8 cellular contexts compared by ENCODE assay signal in genomic region chr4:89000844-89001360, GRCh38. TPM values are rescaled to one million over a fixed set of nuclear protein-coding genes. Genes with fewer than 3 reads are reported as not detected.
DNase-seq lines count a peak whose midpoint lies in the region; ATAC-seq and TF ChIP-seq lines count a peak whose summit lies in the region.

No MANE protein-coding gene starts in this region.

- DNase-seq in H4 (ENCODE audit: low spot score), result peak; percentile 86
- DNase-seq in NCI-H2081 (lab: John Stamatoyannopoulos, UW), result peak; percentile 88 to 97
- DNase-seq in astrocyte of the cerebellum (ENCODE audit: low read depth), result peak; percentile 28
- DNase-seq in mesothelial cell of epicardium (ENCODE audit: low spot score in 2 of 2, unreplicated experiment in 2 of 2), result no peak
- DNase-seq in posterior cingulate gyrus, result no peak
- DNase-seq in D341Med (ENCODE audit: low spot score), result no peak
- no peak for DNase-seq in activated naive CD8-positive, alpha-beta T cell treated with anti-CD3 and anti-CD28 coated beads for 36 hours

- in situ Hi-C loops in astrocyte of the cerebellum (cut with HindIII; ENCODE audit: low sequenced_read_pairs), result loop anchor here (25.0 kb wide), 2 partner anchors 189 to 289 kb away; no protein-coding TSS in a partner anchor

- H3K27ac Mint-ChIP-seq in mesothelial cell of epicardium, result peak overlapping the region; percentile 91
- H3K27ac Mint-ChIP-seq in activated naive CD8-positive, alpha-beta T cell treated with anti-CD3 and anti-CD28 coated beads for 36 hours, result no peak overlapping the region

- intact Hi-C loops in posterior cingulate gyrus (cut with DNase I), result no loop called here

- no peak overlapping the region for H3K4me3 Mint-ChIP-seq in mesothelial cell of epicardium
- H3K4me3 Mint-ChIP-seq in activated naive CD8-positive, alpha-beta T cell treated with anti-CD3 and anti-CD28 coated beads for 36 hours, result no peak overlapping the region

- H3K9me3 Mint-ChIP-seq in mesothelial cell of epicardium, result peaks cover 14% of the 10 kb centered on the region
- peaks cover 4% of the 10 kb centered on the region for H3K9me3 Mint-ChIP-seq in activated naive CD8-positive, alpha-beta T cell treated with anti-CD3 and anti-CD28 coated beads for 36 hours

- no peak for TF ChIP-seq CTCF in astrocyte of the cerebellum (IDR thresholded peaks at IDR 0.05; ENCODE audit: low read depth, low read length, missing control alignments)
- TF ChIP-seq CTCF in mesothelial cell of epicardium (IDR thresholded peaks at IDR 0.05; ENCODE audit: unreplicated experiment), result no peak

- no peak for ATAC-seq in GM19035 (IDR thresholded peaks at IDR 0.05; ENCODE audit: unreplicated experiment)

- peaks cover 23% of the 10 kb centered on the region for H3K36me3 Mint-ChIP-seq in mesothelial cell of epicardium
- no peaks in the 10 kb centered on the region for H3K36me3 Mint-ChIP-seq in activated naive CD8-positive, alpha-beta T cell treated with anti-CD3 and anti-CD28 coated beads for 36 hours

- no peak overlapping the region for H3K4me3 ChIP-seq in astrocyte of the cerebellum (ENCODE audit: low read depth, low read length)

- peaks cover 53% of the 10 kb centered on the region for H3K4me1 Mint-ChIP-seq in mesothelial cell of epicardium
- no peaks in the 10 kb centered on the region for H3K4me1 Mint-ChIP-seq in activated naive CD8-positive, alpha-beta T cell treated with anti-CD3 and anti-CD28 coated beads for 36 hours

- no peaks in the 10 kb centered on the region for H3K27me3 Mint-ChIP-seq in mesothelial cell of epicardium (ENCODE audit: low read depth)
- H3K27me3 Mint-ChIP-seq in activated naive CD8-positive, alpha-beta T cell treated with anti-CD3 and anti-CD28 coated beads for 36 hours, result no peaks in the 10 kb centered on the region

RNA-seq across cellular contexts. Expression of gene FAM13A, which starts 56.1 kb away (rescaled TPM):
- 17.1 and 20.4 TPM in 2 replicates for total RNA-seq in H4 (2014; rRNA removed; shearing (Covaris generic))
- total RNA-seq in mesothelial cell of epicardium, result 50.2 to 57.7 TPM (median 52.1 TPM) in 3 replicates
- 1 to 10 TPM; 2.4 to 3.2 TPM for total RNA-seq in activated naive CD8-positive, alpha-beta T cell treated with anti-CD3 and anti-CD28 coated beads for 36 hours

Comparison
In these comparisons a context has a peak if more than half of its experiments do, and no peak if none do; other contexts are left out.
1. DNase-seq: peak in H4 (single experiment), NCI-H2081 (2 of 2) and astrocyte of the cerebellum (single experiment); none in mesothelial cell of epicardium (0 of 2), posterior cingulate gyrus (0 of 10), D341Med (single experiment) and activated naive CD8-positive, alpha-beta T cell treated with anti-CD3 and anti-CD28 coated beads for 36 hours (single experiment).